Comparison of ENCODE assay signal across 19 cellular contexts in the genomic region with DNA sequence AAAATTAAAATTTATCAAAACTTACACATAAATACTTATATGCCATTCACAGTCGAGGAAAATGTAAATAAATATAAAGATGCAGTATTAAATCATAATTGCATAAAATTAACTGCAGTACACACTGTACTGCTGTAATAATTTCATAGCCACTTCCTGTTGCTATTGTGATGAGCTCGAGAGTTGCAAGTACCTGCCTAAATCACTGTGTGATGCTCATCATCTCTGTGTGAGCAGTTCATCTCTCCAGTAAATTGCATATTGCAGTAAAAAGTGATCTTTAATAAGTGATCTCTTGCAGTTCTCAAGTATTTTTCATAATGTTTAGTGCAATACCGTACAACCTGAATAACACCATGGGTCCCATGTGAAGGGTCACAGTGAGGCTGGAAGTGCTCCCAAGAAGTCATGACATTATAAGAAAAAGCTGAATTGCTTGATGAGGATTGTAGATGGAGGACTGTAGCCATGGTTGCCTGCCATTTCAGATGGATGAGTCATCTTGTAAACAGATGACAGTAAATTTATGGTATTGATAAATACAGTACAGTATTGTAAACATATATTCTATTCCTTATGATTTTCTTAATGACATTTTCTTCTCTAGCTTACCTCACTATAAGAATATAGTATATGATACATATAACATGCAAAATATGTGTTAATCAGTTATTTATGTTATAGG. TPM values are rescaled to one million over a fixed set of nuclear protein-coding genes. Genes with fewer than 3 reads are reported as not detected.
"Had no signal": no experiment of that assay in that cellular context is flagged by ENCODE, and none has a peak within 500 bp of the region (broad histone marks: within the 10 kb centered on the region; RNA-seq: fewer than 3 reads in every experiment).

No MANE protein-coding gene starts in this region.

- ATAC-seq: activated T-helper 17 cell treated with anti-CD3 and anti-CD28 coated beads, Interleukin-2, amount 50 U/mL, for 72 hours; gastrocnemius medialis; heart left ventricle; lower lobe of right lung; stimulated activated effector memory CD8-positive, alpha-beta T cell treated with anti-CD3 and anti-CD28 coated beads, Interleukin-12 subunit alpha, Interleukin-12 subunit beta, amount 100 ng/mL, for 72 hours had no signal

- H3K4me3 ChIP-seq: gastrocnemius medialis, heart left ventricle, lower lobe of right lung had no signal

- H3K4me1 Mint-ChIP-seq: activated T-helper 17 cell treated with anti-CD3 and anti-CD28 coated beads, Interleukin-2, amount 50 U/mL, for 72 hours had no signal

- H3K27me3 Mint-ChIP-seq: dendritic cell treated with granulocyte-macrophage colony-stimulating factor and Interleukin-4, amounts not matched to agents 40 ng/mL and 50 ng/mL, for 4 days had no signal

- H3K27me3 ChIP-seq: brain microvascular endothelial cell, gastrocnemius medialis, heart left ventricle had no signal

- H3K27ac Mint-ChIP-seq: activated T-helper 17 cell treated with anti-CD3 and anti-CD28 coated beads, Interleukin-2, amount 50 U/mL, for 72 hours; dendritic cell treated with granulocyte-macrophage colony-stimulating factor and Interleukin-4, amounts not matched to agents 40 ng/mL and 50 ng/mL, for 4 days; stimulated activated effector memory CD8-positive, alpha-beta T cell treated with anti-CD3 and anti-CD28 coated beads, Interleukin-12 subunit alpha, Interleukin-12 subunit beta, amount 100 ng/mL, for 72 hours; T-helper 2 cell treated with Interferon-gamma antibody and Interleukin-4, amounts not matched to agents 5 μg/mL and 100 μg/mL, for 36 hours had no signal

- H3K9me3 ChIP-seq: gastrocnemius medialis, lower lobe of right lung had no signal

- H3K9me3 Mint-ChIP-seq: activated T-helper 17 cell treated with anti-CD3 and anti-CD28 coated beads, Interleukin-2, amount 50 U/mL, for 72 hours; dendritic cell treated with granulocyte-macrophage colony-stimulating factor and Interleukin-4, amounts not matched to agents 40 ng/mL and 50 ng/mL, for 4 days; immature natural killer cell; stimulated activated effector memory CD8-positive, alpha-beta T cell treated with anti-CD3 and anti-CD28 coated beads, Interleukin-12 subunit alpha, Interleukin-12 subunit beta, amount 100 ng/mL, for 72 hours; T-helper 2 cell treated with Interferon-gamma antibody and Interleukin-4, amounts not matched to agents 5 μg/mL and 100 μg/mL, for 36 hours had no signal

- H3K36me3 ChIP-seq: brain microvascular endothelial cell, gastrocnemius medialis, lower lobe of right lung had no signal

- H3K27ac ChIP-seq: brain microvascular endothelial cell, epithelial cell of prostate, gastrocnemius medialis, heart left ventricle, lower lobe of right lung had no signal

- DNase-seq: activated CD4-positive, alpha-beta T cell treated with anti-CD3 and anti-CD28 coated beads, Interleukin-2, amount 50 U/mL, for 1 hour; activated naive CD4-positive, alpha-beta T cell treated with Interleukin-2 at 50 U/mL for 16 hours; activated T-cell treated with anti-CD3 and anti-CD28 coated beads for 4 hours; anterior cingulate cortex; brain microvascular endothelial cell; effector memory CD4-positive, alpha-beta T cell; gastrocnemius medialis; heart left ventricle; immature natural killer cell; lower lobe of right lung; midbrain; posterior cingulate gyrus; retina had no signal

- H3K4me3 Mint-ChIP-seq: activated T-helper 17 cell treated with anti-CD3 and anti-CD28 coated beads, Interleukin-2, amount 50 U/mL, for 72 hours; dendritic cell treated with granulocyte-macrophage colony-stimulating factor and Interleukin-4, amounts not matched to agents 40 ng/mL and 50 ng/mL, for 4 days; immature natural killer cell; stimulated activated effector memory CD8-positive, alpha-beta T cell treated with anti-CD3 and anti-CD28 coated beads, Interleukin-12 subunit alpha, Interleukin-12 subunit beta, amount 100 ng/mL, for 72 hours; T-helper 2 cell treated with Interferon-gamma antibody and Interleukin-4, amounts not matched to agents 5 μg/mL and 100 μg/mL, for 36 hours had no signal

- H3K36me3 Mint-ChIP-seq: stimulated activated effector memory CD8-positive, alpha-beta T cell treated with anti-CD3 and anti-CD28 coated beads, Interleukin-12 subunit alpha, Interleukin-12 subunit beta, amount 100 ng/mL, for 72 hours had no signal

RNA-seq across cellular contexts. Expression of a gene that starts 34.9 kb away (rescaled TPM):
- polyA plus RNA-seq: fibroblast of lung had no signal
